In genomic region chr2:202634556-202635440, GRCh38 we compare ENCODE assay signal across 1 cellular context.
TF ChIP-seq lines count a peak whose summit lies in the region.

FAM117B (plus strand) TSS chr2:202634969; CDS start chr2:202635188, 219 bp downstream.

TF ChIP-seq in HepG2, 621 proteins besides CTCF, POLR2A, EP300 and RAD21 (continued from another document and continues in another):
- TF ChIP-seq, protein P1, sequence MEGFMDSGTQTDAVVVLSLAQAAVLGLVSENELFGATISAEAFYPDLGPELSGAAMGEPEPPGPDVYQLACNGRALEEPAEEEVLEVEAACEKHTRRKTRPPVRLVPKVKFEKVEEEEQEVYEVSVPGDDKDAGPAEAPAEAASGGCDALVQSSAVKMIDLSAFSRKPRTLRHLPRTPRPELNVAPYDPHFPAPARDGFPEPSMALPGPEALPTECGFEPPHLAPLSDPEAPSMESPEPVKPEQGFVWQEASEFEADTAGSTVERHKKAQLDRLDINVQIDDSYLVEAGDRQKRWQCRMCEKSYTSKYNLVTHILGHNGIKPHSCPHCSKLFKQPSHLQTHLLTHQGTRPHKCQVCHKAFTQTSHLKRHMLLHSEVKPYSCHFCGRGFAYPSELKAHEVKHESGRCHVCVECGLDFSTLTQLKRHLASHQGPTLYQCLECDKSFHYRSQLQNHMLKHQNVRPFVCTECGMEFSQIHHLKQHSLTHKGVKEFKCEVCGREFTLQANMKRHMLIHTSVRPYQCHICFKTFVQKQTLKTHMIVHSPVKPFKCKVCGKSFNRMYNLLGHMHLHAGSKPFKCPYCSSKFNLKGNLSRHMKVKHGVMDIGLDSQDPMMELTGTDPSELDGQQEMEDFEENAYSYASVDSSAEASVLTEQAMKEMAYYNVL (CRISPR knock-in tag; IDR thresholded peaks at IDR 0.05; ENCODE audit: borderline replicate concordance) = peak; percentile 31
- TF ChIP-seq ZBED4 (CRISPR knock-in tag; IDR thresholded peaks at IDR 0.05; ENCODE audit: borderline replicate concordance) (0 out of 2 replicates have a peak, but pooled peaks have one; percentile 19), ZNF616 (CRISPR knock-in tag; IDR thresholded peaks at IDR 0.05; ENCODE audit: low read depth) (no peak), KDM2A (CRISPR knock-in tag; IDR thresholded peaks at IDR 0.05; ENCODE audit: borderline replicate concordance, low read depth) (peak; percentile 92), NR2F2 (IDR thresholded peaks at IDR 0.05; ENCODE audit: borderline replicate concordance, low read depth) (peak; percentile 28; the same call in 1 of the 2 replicates), MED1 (CRISPR knock-in tag; IDR thresholded peaks at IDR 0.05) (peak; percentile 78), SKI (IDR thresholded peaks at IDR 0.05; ENCODE audit: partially characterized antibody) (peak; percentile 85), ZNF639 (CRISPR knock-in tag; conservative IDR thresholded peaks at IDR 0.05) (no peak; the same call in 1 of the 2 replicates), ZNF280B (CRISPR knock-in tag; IDR thresholded peaks at IDR 0.05; ENCODE audit: borderline replicate concordance) (peak; percentile 86), CENPBD1 (CRISPR knock-in tag; IDR thresholded peaks at IDR 0.05; ENCODE audit: borderline replicate concordance, low read depth) (no peak), ZNF343 (CRISPR knock-in tag; IDR thresholded peaks at IDR 0.05) (peak; percentile 75), ZFP36L1 (CRISPR knock-in tag; IDR thresholded peaks at IDR 0.05) (no peak; the same call in 1 of the 2 replicates), ZNF484 (CRISPR knock-in tag; IDR thresholded peaks at IDR 0.05; ENCODE audit: borderline replicate concordance, low read depth) (no peak), SRY (CRISPR knock-in tag; IDR thresholded peaks at IDR 0.05) (peak; percentile 16), ZFYVE20 (CRISPR knock-in tag; IDR thresholded peaks at IDR 0.05; ENCODE audit: borderline replicate concordance, low read depth) (no peak; the same call in 1 of the 2 replicates), CEBPB (IDR thresholded peaks at IDR 0.05; ENCODE audit: borderline replicate concordance, low read depth, low read length) (no peak), RELA (CRISPR knock-in tag; IDR thresholded peaks at IDR 0.05) (no peak), RXRA (CRISPR knock-in tag; IDR thresholded peaks at IDR 0.05) (no peak; the same call in 1 of the 2 replicates), ZNF205 (CRISPR knock-in tag; IDR thresholded peaks at IDR 0.05) (peak; percentile 86), FOXJ3 (CRISPR knock-in tag; IDR thresholded peaks at IDR 0.05; ENCODE audit: borderline replicate concordance) (peak; percentile 24; the same call in 1 of the 2 replicates), MBD4 (IDR thresholded peaks at IDR 0.05; ENCODE audit: borderline replicate concordance, low read length) (no peak), HOXA3 (CRISPR knock-in tag; IDR thresholded peaks at IDR 0.05) (peak; percentile 91), ZNF160 (CRISPR knock-in tag; IDR thresholded peaks at IDR 0.05) (peak; percentile 74), FOXK2 (IDR thresholded peaks at IDR 0.05) (no peak), ZNF333 (CRISPR knock-in tag; IDR thresholded peaks at IDR 0.05; ENCODE audit: borderline replicate concordance) (no peak; the same call in 1 of the 2 replicates), MAFG (CRISPR knock-in tag; IDR thresholded peaks at IDR 0.05) (no peak), ATF1 (CRISPR knock-in tag; IDR thresholded peaks at IDR 0.05) (no peak; the same call in 1 of the 2 replicates), ZKSCAN5 (CRISPR knock-in tag; IDR thresholded peaks at IDR 0.05) (no peak), NR3C1 (CRISPR knock-in tag; IDR thresholded peaks at IDR 0.05) (0 out of 2 replicates have a peak, but pooled peaks have one; percentile 35), FOXP1 (IDR thresholded peaks at IDR 0.05) (no peak), FOXP1 (CRISPR knock-in tag; IDR thresholded peaks at IDR 0.05) (no peak; the same call in 1 of the 2 replicates), PHF5A (CRISPR knock-in tag; IDR thresholded peaks at IDR 0.05; ENCODE audit: low read depth, unreplicated experiment) (no peak), CBX1 (IDR thresholded peaks at IDR 0.05; ENCODE audit: low read depth) (peak; percentile 5)
- TF ChIP-seq, protein P2, sequence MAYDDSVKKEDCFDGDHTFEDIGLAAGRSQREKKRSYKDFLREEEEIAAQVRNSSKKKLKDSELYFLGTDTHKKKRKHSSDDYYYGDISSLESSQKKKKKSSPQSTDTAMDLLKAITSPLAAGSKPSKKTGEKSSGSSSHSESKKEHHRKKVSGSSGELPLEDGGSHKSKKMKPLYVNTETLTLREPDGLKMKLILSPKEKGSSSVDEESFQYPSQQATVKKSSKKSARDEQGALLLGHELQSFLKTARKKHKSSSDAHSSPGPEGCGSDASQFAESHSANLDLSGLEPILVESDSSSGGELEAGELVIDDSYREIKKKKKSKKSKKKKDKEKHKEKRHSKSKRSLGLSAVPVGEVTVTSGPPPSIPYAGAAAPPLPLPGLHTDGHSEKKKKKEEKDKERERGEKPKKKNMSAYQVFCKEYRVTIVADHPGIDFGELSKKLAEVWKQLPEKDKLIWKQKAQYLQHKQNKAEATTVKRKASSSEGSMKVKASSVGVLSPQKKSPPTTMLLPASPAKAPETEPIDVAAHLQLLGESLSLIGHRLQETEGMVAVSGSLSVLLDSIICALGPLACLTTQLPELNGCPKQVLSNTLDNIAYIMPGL (CRISPR knock-in tag; IDR thresholded peaks at IDR 0.05; ENCODE audit: borderline replicate concordance in 1 of 2, low read depth in 1 of 2) = peak; percentile 85 to 88
- TF ChIP-seq, protein P3, sequence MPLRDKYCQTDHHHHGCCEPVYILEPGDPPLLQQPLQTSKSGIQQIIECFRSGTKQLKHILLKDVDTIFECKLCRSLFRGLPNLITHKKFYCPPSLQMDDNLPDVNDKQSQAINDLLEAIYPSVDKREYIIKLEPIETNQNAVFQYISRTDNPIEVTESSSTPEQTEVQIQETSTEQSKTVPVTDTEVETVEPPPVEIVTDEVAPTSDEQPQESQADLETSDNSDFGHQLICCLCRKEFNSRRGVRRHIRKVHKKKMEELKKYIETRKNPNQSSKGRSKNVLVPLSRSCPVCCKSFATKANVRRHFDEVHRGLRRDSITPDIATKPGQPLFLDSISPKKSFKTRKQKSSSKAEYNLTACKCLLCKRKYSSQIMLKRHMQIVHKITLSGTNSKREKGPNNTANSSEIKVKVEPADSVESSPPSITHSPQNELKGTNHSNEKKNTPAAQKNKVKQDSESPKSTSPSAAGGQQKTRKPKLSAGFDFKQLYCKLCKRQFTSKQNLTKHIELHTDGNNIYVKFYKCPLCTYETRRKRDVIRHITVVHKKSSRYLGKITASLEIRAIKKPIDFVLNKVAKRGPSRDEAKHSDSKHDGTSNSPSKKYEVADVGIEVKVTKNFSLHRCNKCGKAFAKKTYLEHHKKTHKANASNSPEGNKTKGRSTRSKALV (CRISPR knock-in tag; IDR thresholded peaks at IDR 0.05) = peak; percentile 72
- TF ChIP-seq, protein P4, sequence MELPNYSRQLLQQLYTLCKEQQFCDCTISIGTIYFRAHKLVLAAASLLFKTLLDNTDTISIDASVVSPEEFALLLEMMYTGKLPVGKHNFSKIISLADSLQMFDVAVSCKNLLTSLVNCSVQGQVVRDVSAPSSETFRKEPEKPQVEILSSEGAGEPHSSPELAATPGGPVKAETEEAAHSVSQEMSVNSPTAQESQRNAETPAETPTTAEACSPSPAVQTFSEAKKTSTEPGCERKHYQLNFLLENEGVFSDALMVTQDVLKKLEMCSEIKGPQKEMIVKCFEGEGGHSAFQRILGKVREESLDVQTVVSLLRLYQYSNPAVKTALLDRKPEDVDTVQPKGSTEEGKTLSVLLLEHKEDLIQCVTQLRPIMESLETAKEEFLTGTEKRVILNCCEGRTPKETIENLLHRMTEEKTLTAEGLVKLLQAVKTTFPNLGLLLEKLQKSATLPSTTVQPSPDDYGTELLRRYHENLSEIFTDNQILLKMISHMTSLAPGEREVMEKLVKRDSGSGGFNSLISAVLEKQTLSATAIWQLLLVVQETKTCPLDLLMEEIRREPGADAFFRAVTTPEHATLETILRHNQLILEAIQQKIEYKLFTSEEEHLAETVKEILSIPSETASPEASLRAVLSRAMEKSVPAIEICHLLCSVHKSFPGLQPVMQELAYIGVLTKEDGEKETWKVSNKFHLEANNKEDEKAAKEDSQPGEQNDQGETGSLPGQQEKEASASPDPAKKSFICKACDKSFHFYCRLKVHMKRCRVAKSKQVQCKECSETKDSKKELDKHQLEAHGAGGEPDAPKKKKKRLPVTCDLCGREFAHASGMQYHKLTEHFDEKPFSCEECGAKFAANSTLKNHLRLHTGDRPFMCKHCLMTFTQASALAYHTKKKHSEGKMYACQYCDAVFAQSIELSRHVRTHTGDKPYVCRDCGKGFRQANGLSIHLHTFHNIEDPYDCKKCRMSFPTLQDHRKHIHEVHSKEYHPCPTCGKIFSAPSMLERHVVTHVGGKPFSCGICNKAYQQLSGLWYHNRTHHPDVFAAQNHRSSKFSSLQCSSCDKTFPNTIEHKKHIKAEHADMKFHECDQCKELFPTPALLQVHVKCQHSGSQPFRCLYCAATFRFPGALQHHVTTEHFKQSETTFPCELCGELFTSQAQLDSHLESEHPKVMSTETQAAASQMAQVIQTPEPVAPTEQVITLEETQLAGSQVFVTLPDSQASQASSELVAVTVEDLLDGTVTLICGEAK (IDR thresholded peaks at IDR 0.05) = no peak
- TF ChIP-seq, protein P4 (CRISPR knock-in tag; IDR thresholded peaks at IDR 0.05) = no peak; the same call in none of the 2 replicates
